In genomic region chr12:67025543-67026114, GRCh38 we compare ENCODE assay signal across 2 cellular contexts.
A peak's percentile ranks its signal among the peaks of the same experiment; 100 is the strongest.
TF ChIP-seq lines count a peak whose summit lies in the region.

No MANE protein-coding gene starts in this region.

TF ChIP-seq in Ishikawa, 13 proteins besides CTCF, POLR2A, EP300 and RAD21 (continued from another document):
- no peak for TF ChIP-seq REST (IDR thresholded peaks at IDR 0.05; ENCODE audit: low read depth)
- 0 out of 2 replicates have a peak, but pooled peaks have one; percentile 40 for TF ChIP-seq ZBTB7A (IDR thresholded peaks at IDR 0.05; ENCODE audit: low read depth)
- TF ChIP-seq TCF12 (IDR thresholded peaks at IDR 0.05; ENCODE audit: low read depth), result no peak
- no peak for TF ChIP-seq CREB1 (IDR thresholded peaks at IDR 0.05; ENCODE audit: low read depth)
TF ChIP-seq in Ishikawa: peak in this region for 1.

TF ChIP-seq in SK-N-SH treated with all-trans-retinoic acid at 6 μM for 48 hours, 23 proteins besides CTCF, POLR2A, EP300 and RAD21 (continued from another document):
- no peak for TF ChIP-seq ZFP30 (CRISPR knock-in tag; IDR thresholded peaks at IDR 0.05)
- no peak for TF ChIP-seq ISL1 (CRISPR knock-in tag; IDR thresholded peaks at IDR 0.05)
- TF ChIP-seq OSR1 (CRISPR knock-in tag; IDR thresholded peaks at IDR 0.05), result no peak
- TF ChIP-seq ESRRG (CRISPR knock-in tag; IDR thresholded peaks at IDR 0.05), result no peak
- TF ChIP-seq ZNF565 (CRISPR knock-in tag; conservative IDR thresholded peaks at IDR 0.05; ENCODE audit: low read depth), result no peak
